In genomic region chr5:170162631-170163321, GRCh38 we compare ENCODE assay signal across 22 cellular contexts. TPM values are rescaled to one million over a fixed set of nuclear protein-coding genes. Genes with fewer than 3 reads are reported as not detected.
A peak's percentile ranks its signal among the peaks of the same experiment; 100 is the strongest.
DNase-seq lines count a peak whose midpoint lies in the region; ATAC-seq and TF ChIP-seq lines count a peak whose summit lies in the region.
"Had no signal": no experiment of that assay in that cellular context is flagged by ENCODE, and none has a peak within 500 bp of the region (broad histone marks: within the 10 kb centered on the region; RNA-seq: fewer than 3 reads in every experiment).

No MANE protein-coding gene starts in this region.

- no peak overlapping the region for H3K27ac ChIP-seq in GM23338 (ENCODE audit: low read depth)
- H3K27ac ChIP-seq: 22Rv1, A549, C4-2B, HL-60 had no signal

- H3K4me1 ChIP-seq in GM23338 (ENCODE audit: insufficient read depth) = no peaks in the 10 kb centered on the region
- H3K4me1 ChIP-seq: HAP-1 had no signal

- ATAC-seq in GM23338 = peak; percentile 53
- peak; percentile 34; the same call in 1 of the 2 replicates for ATAC-seq in WTC11
- ATAC-seq in GM21786 (IDR thresholded peaks at IDR 0.05; ENCODE audit: unreplicated experiment) = no peak
- ATAC-seq: A549, GM12878 had no signal

- no peaks in the 10 kb centered on the region for H3F3A ChIP-seq in GM23338 (replicated peaks; ENCODE audit: low read depth)

- no peak overlapping the region for H3K4me3 Mint-ChIP-seq in GM23338
- H3K4me3 Mint-ChIP-seq in WTC11 = no peak overlapping the region
- no peak overlapping the region for H3K4me3 Mint-ChIP-seq in chondrocyte (ENCODE audit: unreplicated experiment)
- H3K4me3 Mint-ChIP-seq: CD4-positive, alpha-beta memory T cell had no signal

- H3K4me3 ChIP-seq in GM23338 (no peak overlapping the region), epithelial cell of proximal tubule (ENCODE audit: low read depth, low read length) (no peak overlapping the region)
- H3K4me3 ChIP-seq: A549, GM12878, HAP-1 had no signal

- H3K27me3 Mint-ChIP-seq in GM23338 (ENCODE audit: insufficient read depth, low read depth, poor library complexity) (peaks cover 7% of the 10 kb centered on the region), WTC11 (ENCODE audit: low read depth) (no peaks in the 10 kb centered on the region), chondrocyte (ENCODE audit: low read depth) (no peaks in the 10 kb centered on the region)

- H2AFZ ChIP-seq in GM23338 = no peak overlapping the region; the same call in 1 of the 2 replicates

- no peaks in the 10 kb centered on the region for H3K9me3 Mint-ChIP-seq in GM23338
- H3K9me3 Mint-ChIP-seq in WTC11 = peaks cover 4% of the 10 kb centered on the region
- H3K9me3 Mint-ChIP-seq in chondrocyte (ENCODE audit: low read depth) = no peaks in the 10 kb centered on the region

- H4K20me1 ChIP-seq in GM23338 (replicated peaks; ENCODE audit: insufficient read depth) = no peaks in the 10 kb centered on the region

- H3K36me3 ChIP-seq in GM23338 (ENCODE audit: insufficient read depth) = no peaks in the 10 kb centered on the region
- H3K36me3 ChIP-seq: HAP-1 had no signal

- DNase-seq in activated effector memory CD4-positive, alpha-beta T cell treated with anti-CD3 and anti-CD28 coated beads, Interleukin-2, amount 50 U/mL, for 16 hours = peak; percentile 31
- DNase-seq in activated effector memory CD4-positive, alpha-beta T cell treated with Interleukin-2 at 50 U/mL for 16 hours = no peak
- peak; percentile 19 for DNase-seq in GM23338 (ENCODE audit: low spot score)
- no peak for DNase-seq in WTC11 (ENCODE audit: low spot score)
- no peak for DNase-seq in epithelial cell of proximal tubule (ENCODE audit: low read depth)
- DNase-seq in NCI-H2081 (lab: John Stamatoyannopoulos, UW) = no peak
- no peak for DNase-seq in chondrocyte (ENCODE audit: low spot score)
- DNase-seq: AML-193; Calu3; CD4-positive, alpha-beta memory T cell; DMS79 treated with DMSO at 0.1 percent for 48 hours; GF-D8; GOT3 had no signal

- H3K4me2 ChIP-seq in GM23338 = no peak overlapping the region
- H3K4me2 ChIP-seq: A549 had no signal

- H3K27ac Mint-ChIP-seq in GM23338 (no peak overlapping the region), WTC11 (no peak overlapping the region), chondrocyte (ENCODE audit: unreplicated experiment) (no peak overlapping the region)

- no peaks in the 10 kb centered on the region for H3K9me2 ChIP-seq in GM23338 (ENCODE audit: insufficient read depth)

- H3K4me1 Mint-ChIP-seq in GM23338 = no peaks in the 10 kb centered on the region
- H3K4me1 Mint-ChIP-seq in WTC11 = peaks cover 4% of the 10 kb centered on the region
- peaks cover 4% of the 10 kb centered on the region for H3K4me1 Mint-ChIP-seq in chondrocyte (ENCODE audit: low read depth)
- H3K4me1 Mint-ChIP-seq: CD4-positive, alpha-beta memory T cell had no signal

- no peak for TF ChIP-seq CTCF in GM23338 (conservative IDR thresholded peaks at IDR 0.05; ENCODE audit: low read depth in 2 of 2)
- TF ChIP-seq CTCF in WTC11 (IDR thresholded peaks at IDR 0.05) = no peak
- peak; percentile 1 for TF ChIP-seq CTCF in epithelial cell of proximal tubule (conservative IDR thresholded peaks at IDR 0.05; ENCODE audit: low read depth, low read length)
- TF ChIP-seq CTCF in chondrocyte (IDR thresholded peaks at IDR 0.05) = no peak

- H3K27me3 ChIP-seq in GM23338 (ENCODE audit: insufficient read depth) = no peaks in the 10 kb centered on the region

- no peaks in the 10 kb centered on the region for H3K79me2 ChIP-seq in GM23338 (replicated peaks; ENCODE audit: insufficient read depth)

- H3K36me3 Mint-ChIP-seq in GM23338 (ENCODE audit: low read depth) (no peaks in the 10 kb centered on the region), WTC11 (no peaks in the 10 kb centered on the region), chondrocyte (ENCODE audit: low read depth) (no peaks in the 10 kb centered on the region)
- H3K36me3 Mint-ChIP-seq: CD4-positive, alpha-beta memory T cell had no signal

- CTCF ChIA-PET in WTC11 (lab: Charles Lee) = no interaction called here

- POLR2A ChIA-PET in WTC11 (lab: Charles Lee) = no interaction called here

TF ChIP-seq in GM23338, 12 proteins besides CTCF, POLR2A, EP300 and RAD21 (continues in another document):
- TF ChIP-seq EZH2phosphoT487 (IDR thresholded peaks at IDR 0.05; ENCODE audit: unreplicated experiment) (no peak), CREB1 (CRISPR knock-in tag; IDR thresholded peaks at IDR 0.05; ENCODE audit: low read depth) (no peak), EZH2 (IDR thresholded peaks at IDR 0.05; ENCODE audit: low read depth, unreplicated experiment) (no peak), ZNF331 (CRISPR knock-in tag; IDR thresholded peaks at IDR 0.05; ENCODE audit: low read depth) (no peak), ETS1 (IDR thresholded peaks at IDR 0.05) (no peak)

TF ChIP-seq in WTC11, 78 proteins besides CTCF, POLR2A, EP300 and RAD21 (continues in another document):
- TF ChIP-seq GRHL2 (CRISPR knock-in tag; IDR thresholded peaks at IDR 0.05; ENCODE audit: insufficient replicate concordance, severe bottlenecking) (no peak), ZNF281 (CRISPR knock-in tag; IDR thresholded peaks at IDR 0.05) (no peak), USF2 (CRISPR knock-in tag; IDR thresholded peaks at IDR 0.05) (no peak), E2F5 (CRISPR knock-in tag; IDR thresholded peaks at IDR 0.05) (no peak), MXD4 (CRISPR knock-in tag; IDR thresholded peaks at IDR 0.05; ENCODE audit: borderline replicate concordance) (no peak), PREB (CRISPR knock-in tag; IDR thresholded peaks at IDR 0.05; ENCODE audit: borderline replicate concordance) (no peak), NR3C1 (CRISPR knock-in tag; conservative IDR thresholded peaks at IDR 0.05; ENCODE audit: low read depth) (no peak)
- TF ChIP-seq, protein P1, sequence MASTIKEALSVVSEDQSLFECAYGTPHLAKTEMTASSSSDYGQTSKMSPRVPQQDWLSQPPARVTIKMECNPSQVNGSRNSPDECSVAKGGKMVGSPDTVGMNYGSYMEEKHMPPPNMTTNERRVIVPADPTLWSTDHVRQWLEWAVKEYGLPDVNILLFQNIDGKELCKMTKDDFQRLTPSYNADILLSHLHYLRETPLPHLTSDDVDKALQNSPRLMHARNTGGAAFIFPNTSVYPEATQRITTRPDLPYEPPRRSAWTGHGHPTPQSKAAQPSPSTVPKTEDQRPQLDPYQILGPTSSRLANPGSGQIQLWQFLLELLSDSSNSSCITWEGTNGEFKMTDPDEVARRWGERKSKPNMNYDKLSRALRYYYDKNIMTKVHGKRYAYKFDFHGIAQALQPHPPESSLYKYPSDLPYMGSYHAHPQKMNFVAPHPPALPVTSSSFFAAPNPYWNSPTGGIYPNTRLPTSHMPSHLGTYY (CRISPR knock-in tag; IDR thresholded peaks at IDR 0.05) = no peak

RNA-seq across cellular contexts. Expression of gene FOXI1, which starts 57.1 kb away (rescaled TPM):
- not detected in 2 replicates for total RNA-seq in GM23338 (2014; rRNA removed; shearing (Covaris generic))
- not detected in 2 replicates for polyA plus RNA-seq in GM23338 (2016; fragmentation: Nextera tagmentation; extraction: Ambion mirVana)
- total RNA-seq in WTC11 (2021) (not detected in 3 replicates), epithelial cell of proximal tubule (not detected in 2 replicates), chondrocyte (not detected in 3 replicates)
- total RNA-seq: Calu3; CD4-positive, alpha-beta memory T cell; GM12878; HT1080 had no signal
- polyA plus RNA-seq: A549; BJ; CD4-positive, alpha-beta memory T cell; GM12878 had no signal

Comparison
In these comparisons a context has a peak if more than half of its experiments do, and no peak if none do; other contexts are left out.
1. DNase-seq: peak in activated effector memory CD4-positive, alpha-beta T cell treated with anti-CD3 and anti-CD28 coated beads, Interleukin-2, amount 50 U/mL, for 16 hours (single experiment) and GM23338 (single experiment); none in activated effector memory CD4-positive, alpha-beta T cell treated with Interleukin-2 at 50 U/mL for 16 hours (single experiment), WTC11 (single experiment), epithelial cell of proximal tubule (single experiment), NCI-H2081 (0 of 2) and chondrocyte (single experiment).